ENCODE assay signal across 19 cellular contexts in the genomic region with DNA sequence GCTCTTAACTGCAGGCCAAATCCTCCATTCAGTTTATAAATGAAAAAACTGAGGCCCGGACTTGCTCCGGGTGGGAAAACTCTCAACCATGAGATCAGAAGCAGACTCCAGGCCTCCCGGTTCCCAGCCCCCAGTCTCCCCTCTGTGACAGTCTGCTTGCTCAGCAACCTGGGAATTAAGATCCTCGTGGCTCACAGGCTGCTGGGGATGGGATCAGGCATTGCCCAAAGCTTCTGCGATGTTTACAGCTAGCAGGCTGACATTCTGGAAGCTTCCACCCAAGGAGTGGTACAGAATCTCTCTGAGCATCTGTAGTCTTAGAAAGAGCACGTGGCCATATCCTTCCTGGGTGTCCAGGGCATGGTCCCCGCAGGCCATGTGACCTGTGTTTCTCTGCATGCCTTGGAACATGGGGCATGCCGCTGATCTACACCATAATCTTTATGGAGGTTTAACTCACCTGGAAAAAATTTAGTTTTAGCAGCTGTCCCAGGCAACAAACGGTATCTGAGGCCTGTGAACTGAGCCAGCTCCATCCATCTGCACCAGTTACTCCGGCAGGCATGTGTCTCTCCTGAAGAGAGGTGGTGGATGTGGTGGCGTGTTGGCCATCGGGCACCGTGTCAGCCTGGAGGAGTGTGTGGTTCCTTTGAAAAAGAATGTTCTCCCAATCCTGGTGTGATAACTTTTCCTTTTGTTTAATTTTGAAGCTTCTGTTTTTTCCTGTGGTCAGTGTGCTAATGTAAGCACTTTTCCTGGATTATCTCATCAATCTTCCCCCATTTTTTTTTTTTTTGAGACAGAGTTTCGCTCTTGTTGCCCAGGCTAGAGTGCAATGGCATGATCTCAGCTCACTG. TPM values are rescaled to one million over a fixed set of nuclear protein-coding genes. Genes with fewer than 3 reads are reported as not detected.
DNase-seq lines count a peak whose midpoint lies in the region; ATAC-seq and TF ChIP-seq lines count a peak whose summit lies in the region.
"Had no signal": no experiment of that assay in that cellular context is flagged by ENCODE, and none has a peak within 500 bp of the region (broad histone marks: within the 10 kb centered on the region; RNA-seq: fewer than 3 reads in every experiment).

No MANE protein-coding gene starts in this region.

- H3K79me1 ChIP-seq in mesenchymal stem cell (replicated peaks; ENCODE audit: low read length, poor library complexity, severe bottlenecking): peaks cover 2% of the 10 kb centered on the region

- H3K4me3 ChIP-seq in NT2/D1 (ENCODE audit: insufficient read length, low read depth) (no peak overlapping the region), mesenchymal stem cell (ENCODE audit: insufficient read depth in 1 of 2, low read depth in 1 of 2, low read length in 2 of 2) (peak overlapping the region in 1 of 2 experiments; percentile 10), tibial artery (no peak overlapping the region)
- H3K4me3 ChIP-seq: adrenal gland, colonic mucosa, K562 had no signal

- no peak overlapping the region for H3K14ac ChIP-seq in mesenchymal stem cell (ENCODE audit: low read length in 2 of 2)

- peak overlapping the region; percentile 32 for H3K27ac Mint-ChIP-seq in chondrocyte (ENCODE audit: unreplicated experiment)
- H3K27ac Mint-ChIP-seq: activated T-cell treated with anti-CD3 and anti-CD28 coated beads, Interleukin-2, amount 50 U/mL, for 72 hours; stimulated activated effector memory CD8-positive, alpha-beta T cell treated with anti-CD3 and anti-CD28 coated beads, Interleukin-12 subunit alpha, Interleukin-12 subunit beta, amount 100 ng/mL, for 72 hours had no signal

- H2BK5ac ChIP-seq in mesenchymal stem cell (ENCODE audit: low read depth, low read length, poor library complexity, severe bottlenecking): peak overlapping the region; percentile 48

- no peaks in the 10 kb centered on the region for H3K9me3 ChIP-seq in NT2/D1 (ENCODE audit: insufficient read depth, low read length)
- no peaks in the 10 kb centered on the region for H3K9me3 ChIP-seq in mesenchymal stem cell (ENCODE audit: control insufficient read depth, low read length)
- no peaks in the 10 kb centered on the region for H3K9me3 ChIP-seq in tibial artery
- H3K9me3 ChIP-seq: adrenal gland, colonic mucosa, neutrophil, SK-N-SH had no signal

- intact Hi-C loops in tibial artery (cut with DNase I; ENCODE audit: low total_unique reads): no loop called here

- no peaks in the 10 kb centered on the region for H3K27me3 Mint-ChIP-seq in chondrocyte (ENCODE audit: low read depth)

- H3K4me3 Mint-ChIP-seq in chondrocyte (ENCODE audit: unreplicated experiment): no peak overlapping the region
- H3K4me3 Mint-ChIP-seq: activated T-cell treated with anti-CD3 and anti-CD28 coated beads, Interleukin-2, amount 50 U/mL, for 72 hours; stimulated activated effector memory CD8-positive, alpha-beta T cell treated with anti-CD3 and anti-CD28 coated beads, Interleukin-12 subunit alpha, Interleukin-12 subunit beta, amount 100 ng/mL, for 72 hours had no signal

- no peak overlapping the region for H3K23ac ChIP-seq in mesenchymal stem cell (ENCODE audit: low read length in 2 of 2)

- H3K27ac ChIP-seq in mesenchymal stem cell (ENCODE audit: low read length, poor library complexity, severe bottlenecking): peak overlapping the region; percentile 74
- peak overlapping the region; percentile 69 to 73 for H3K27ac ChIP-seq in tibial artery
- H3K27ac ChIP-seq: neutrophil had no signal

- H3K27me3 ChIP-seq in NT2/D1 (ENCODE audit: insufficient read depth, insufficient read length) (no peaks in the 10 kb centered on the region), mesenchymal stem cell (ENCODE audit: control insufficient read depth in 1 of 2, insufficient read depth in 1 of 2, low read length in 2 of 2) (no peaks in the 10 kb centered on the region), tibial artery (peaks cover 0 to 11% of the 10 kb centered on the region in 2 donors)
- H3K27me3 ChIP-seq: colonic mucosa had no signal

- H3K9ac ChIP-seq in NT2/D1 (ENCODE audit: insufficient read length, low read depth) (peak overlapping the region; percentile 50), mesenchymal stem cell (ENCODE audit: low read length) (peak overlapping the region; percentile 52)
- H3K9ac ChIP-seq: SK-N-SH had no signal

- TF ChIP-seq CTCF in chondrocyte (IDR thresholded peaks at IDR 0.05): no peak
- TF ChIP-seq CTCF in tibial artery (IDR thresholded peaks at IDR 0.05): no peak
- TF ChIP-seq CTCF in omental fat pad (IDR thresholded peaks at IDR 0.05): no peak

- no peak overlapping the region for H3K4me2 ChIP-seq in mesenchymal stem cell (ENCODE audit: low read length, poor library complexity, severe bottlenecking)

- WGBS in mesenchymal stem cell: 48% methylated on average over 13 of the region's 14 CpGs

- ATAC-seq in omental fat pad (ENCODE audit: low FRiP score): no peak
- ATAC-seq: activated T-cell treated with anti-CD3 and anti-CD28 coated beads, Interleukin-2, amount 50 U/mL, for 72 hours; K562; stimulated activated effector memory CD8-positive, alpha-beta T cell treated with anti-CD3 and anti-CD28 coated beads, Interleukin-12 subunit alpha, Interleukin-12 subunit beta, amount 100 ng/mL, for 72 hours had no signal

- peaks cover 18% of the 10 kb centered on the region for H3K4me1 ChIP-seq in NT2/D1 (ENCODE audit: insufficient read depth, insufficient read length)
- peaks cover 64% of the 10 kb centered on the region for H3K4me1 ChIP-seq in mesenchymal stem cell (ENCODE audit: control insufficient read depth, insufficient read depth, low read depth, low read length)
- H3K4me1 ChIP-seq in tibial artery: peaks cover 0 to 34% (median 8%) of the 10 kb centered on the region in 4 donors
- H3K4me1 ChIP-seq: adrenal gland, colonic mucosa had no signal

- H4K91ac ChIP-seq in mesenchymal stem cell (ENCODE audit: low read length): peak overlapping the region; percentile 73

- H3K18ac ChIP-seq in mesenchymal stem cell (ENCODE audit: low read depth in 1 of 2, low read length in 2 of 2): peak overlapping the region; percentile 30 to 92

- peaks cover 52% of the 10 kb centered on the region for H3K36me3 ChIP-seq in NT2/D1 (ENCODE audit: insufficient read depth, insufficient read length, low read length)
- peaks cover 9 to 34% of the 10 kb centered on the region in 2 experiments for H3K36me3 ChIP-seq in mesenchymal stem cell (ENCODE audit: control insufficient read depth in 1 of 2, insufficient read depth in 2 of 2, low read depth in 1 of 2, low read length in 2 of 2)
- no peaks in the 10 kb centered on the region for H3K36me3 ChIP-seq in tibial artery
- H3K36me3 ChIP-seq: adrenal gland, colonic mucosa, neutrophil had no signal

- no peak overlapping the region for H4K8ac ChIP-seq in mesenchymal stem cell (ENCODE audit: low read length)

- no peaks in the 10 kb centered on the region for H3K36me3 Mint-ChIP-seq in chondrocyte (ENCODE audit: low read depth)
- H3K36me3 Mint-ChIP-seq: stimulated activated effector memory CD8-positive, alpha-beta T cell treated with anti-CD3 and anti-CD28 coated beads, Interleukin-12 subunit alpha, Interleukin-12 subunit beta, amount 100 ng/mL, for 72 hours had no signal

- no peak overlapping the region for H2AFZ ChIP-seq in mesenchymal stem cell (ENCODE audit: low read depth, low read length)

- peak overlapping the region in 1 of 2 experiments; percentile 79 for H2BK12ac ChIP-seq in mesenchymal stem cell (ENCODE audit: low read length in 2 of 2)

- DNase-seq in NT2/D1 (ENCODE audit: low read depth, low spot score): no peak
- no peak for DNase-seq in chondrocyte (ENCODE audit: low spot score)
- DNase-seq in mesenchymal stem cell: peak; percentile 66
- peak in 1 of 2 donors; percentile 60 for DNase-seq in tibial artery
- DNase-seq in CD1c-positive myeloid dendritic cell (ENCODE audit: extremely low spot score): no peak
- no peak for DNase-seq in HPDE6-E6E7 (ENCODE audit: extremely low spot score)
- no peak for DNase-seq in omental fat pad (ENCODE audit: low spot score)
- DNase-seq in DMS79 (lab: John Stamatoyannopoulos, UW): no peak
- DNase-seq: activated CD4-positive, alpha-beta T cell treated with anti-CD3 and anti-CD28 coated beads, Interleukin-2, amount 50 U/mL, for 48 hours; activated T-cell treated with anti-CD3 and anti-CD28 coated beads, Interleukin-2, amount 50 U/mL, for 72 hours; adrenal gland; C1 segment of cervical spinal cord; colonic mucosa; NCI-H1417 treated with DMSO at 0.1 percent for 48 hours; NCI-H345; SK-N-SH had no signal

- H3K9me3 Mint-ChIP-seq in chondrocyte (ENCODE audit: low read depth): no peaks in the 10 kb centered on the region
- H3K9me3 Mint-ChIP-seq: activated T-cell treated with anti-CD3 and anti-CD28 coated beads, Interleukin-2, amount 50 U/mL, for 72 hours; stimulated activated effector memory CD8-positive, alpha-beta T cell treated with anti-CD3 and anti-CD28 coated beads, Interleukin-12 subunit alpha, Interleukin-12 subunit beta, amount 100 ng/mL, for 72 hours had no signal

- peak overlapping the region; percentile 1 to 47 for H3K4ac ChIP-seq in mesenchymal stem cell (ENCODE audit: low read depth in 1 of 2, low read length in 2 of 2)

- peak overlapping the region; percentile 94 for H2AK5ac ChIP-seq in mesenchymal stem cell (ENCODE audit: low read length, severe bottlenecking)

- H2BK15ac ChIP-seq in mesenchymal stem cell (ENCODE audit: low read depth, poor library complexity, severe bottlenecking): peak overlapping the region; percentile 39

- peaks cover 38% of the 10 kb centered on the region for H3K4me1 Mint-ChIP-seq in chondrocyte (ENCODE audit: low read depth)
- H3K4me1 Mint-ChIP-seq: stimulated activated effector memory CD8-positive, alpha-beta T cell treated with anti-CD3 and anti-CD28 coated beads, Interleukin-12 subunit alpha, Interleukin-12 subunit beta, amount 100 ng/mL, for 72 hours had no signal

- no peak overlapping the region for H2BK120ac ChIP-seq in mesenchymal stem cell (ENCODE audit: low read depth, low read length)

RNA-seq across cellular contexts. Expression of a gene that starts 7.9 kb away (rescaled TPM):
- total RNA-seq in chondrocyte (127 to 186 TPM (median 183 TPM) in 3 replicates), omental fat pad (100 to 1,000 TPM; 131 to 349 (median 293) TPM)
- polyA plus RNA-seq in mesenchymal stem cell (2013, experiment 1 of 2): 190 TPM
- 191 TPM for polyA plus RNA-seq in mesenchymal stem cell (2013, experiment 2 of 2)
- total RNA-seq: activated T-cell treated with anti-CD3 and anti-CD28 coated beads, Interleukin-2, amount 50 U/mL, for 72 hours had no signal
- polyA plus RNA-seq: K562 had no signal
